Comparison of ENCODE assay signal across 16 cellular contexts in the genomic region with DNA sequence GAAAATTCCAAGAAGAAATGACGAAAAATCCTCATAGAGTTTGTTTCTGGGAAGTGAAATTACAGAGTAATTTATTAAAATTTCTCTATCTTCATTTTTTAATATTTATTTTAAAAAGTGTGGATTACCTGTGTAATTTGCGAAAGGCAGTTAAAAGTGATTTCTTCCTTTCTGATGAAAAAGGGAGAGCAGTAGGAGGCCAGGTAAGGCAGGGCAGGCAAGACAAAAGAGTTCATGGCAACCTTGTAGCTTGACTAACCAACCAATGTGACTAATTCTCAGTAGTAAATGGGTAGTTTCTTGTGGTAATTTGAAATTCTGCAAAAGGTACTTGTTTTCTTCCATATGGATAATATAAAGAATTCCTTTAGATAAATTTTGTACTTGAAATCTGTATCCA. TPM values are rescaled to one million over a fixed set of nuclear protein-coding genes. Genes with fewer than 3 reads are reported as not detected.
DNase-seq lines count a peak whose midpoint lies in the region; ATAC-seq, FAIRE-seq and TF ChIP-seq lines count a peak whose summit lies in the region.
"Had no signal": no experiment of that assay in that cellular context is flagged by ENCODE, and none has a peak within 500 bp of the region (broad histone marks: within the 10 kb centered on the region; RNA-seq: fewer than 3 reads in every experiment).

No MANE protein-coding gene starts in this region.

- H3K4me3 Mint-ChIP-seq in GM23338 (no peak overlapping the region), osteocyte (ENCODE audit: unreplicated experiment) (no peak overlapping the region)
- H3K4me3 Mint-ChIP-seq: CD4-positive, alpha-beta memory T cell had no signal

- H3K4me3 ChIP-seq in GM23338 (no peak overlapping the region), IMR-90 (ENCODE audit: insufficient read depth, low read depth, low read length) (no peak overlapping the region), H1 (ENCODE audit: extremely low read depth in 1 of 4, insufficient read depth in 2 of 4, low read depth in 3 of 4, low read length in 4 of 4) (no peak overlapping the region), testis (no peak overlapping the region)
- H3K4me3 ChIP-seq: K562 had no signal

- H2AFZ ChIP-seq in GM23338 (no peak overlapping the region), IMR-90 (replicated peaks; ENCODE audit: low read length, poor library complexity) (no peak overlapping the region), H1 (ENCODE audit: low read length) (no peak overlapping the region)

- POLR2A ChIA-PET in IMR-90 (lab: Charles Lee; ENCODE audit: unreplicated experiment) (no interaction called here), H1 (lab: Charles Lee; ENCODE audit: partially characterized antibody) (no interaction called here)

- H3K36me3 ChIP-seq in GM23338 (ENCODE audit: insufficient read depth) (no peaks in the 10 kb centered on the region), IMR-90 (ENCODE audit: control insufficient read depth, insufficient read depth, low read length) (no peaks in the 10 kb centered on the region), H1 (ENCODE audit: control insufficient read depth in 2 of 4, insufficient read depth in 4 of 4, low read length in 3 of 4) (no peaks in the 10 kb centered on the region), testis (ENCODE audit: low read depth, missing control alignments) (no peaks in the 10 kb centered on the region)
- H3K36me3 ChIP-seq: BE2C had no signal

- H3K27me3 Mint-ChIP-seq in GM23338 (ENCODE audit: insufficient read depth, low read depth, poor library complexity) = peaks cover 3% of the 10 kb centered on the region
- no peaks in the 10 kb centered on the region for H3K27me3 Mint-ChIP-seq in osteocyte (ENCODE audit: unreplicated experiment)

- H2BK20ac ChIP-seq in IMR-90 (ENCODE audit: low read depth, low read length) (no peak overlapping the region), H1 (ENCODE audit: low read length) (no peak overlapping the region)

- H3K56ac ChIP-seq in IMR-90 (ENCODE audit: extremely low read depth, insufficient read depth, low read length) (no peak overlapping the region), H1 (replicated peaks; ENCODE audit: insufficient read length, low read depth, low read length) (no peak overlapping the region)

- TF ChIP-seq RAD21 in IMR-90 (IDR thresholded peaks at IDR 0.05; ENCODE audit: low read length) = no peak
- no peak for TF ChIP-seq RAD21 in H1 (IDR thresholded peaks at IDR 0.05 in 1 of 2, conservative IDR thresholded peaks at IDR 0.05 in 1 of 2; ENCODE audit: low read depth in 2 of 2, low read length in 2 of 2)

- ATAC-seq in GM23338 = peak; percentile 61
- ATAC-seq in IMR-90 (ENCODE audit: low read depth) = no peak
- no peak for ATAC-seq in HG02588 (IDR thresholded peaks at IDR 0.05; ENCODE audit: unreplicated experiment)
- ATAC-seq: HCT116, K562 had no signal

- no peak overlapping the region; the same call in 1 of the 2 replicates for H3K4ac ChIP-seq in IMR-90 (ENCODE audit: low read depth, low read length)
- H3K4ac ChIP-seq in H1 (replicated peaks; ENCODE audit: insufficient read length, low read depth, low read length) = no peak overlapping the region

- no peak overlapping the region for H3K14ac ChIP-seq in IMR-90 (replicated peaks; ENCODE audit: low read depth, low read length)
- H3K14ac ChIP-seq in H1 (ENCODE audit: insufficient read length) = no peak overlapping the region

- TF ChIP-seq CTCF in GM23338 (conservative IDR thresholded peaks at IDR 0.05; ENCODE audit: low read depth in 2 of 2) = no peak
- no peak for TF ChIP-seq CTCF in IMR-90 (conservative IDR thresholded peaks at IDR 0.05; ENCODE audit: low read depth, low read length)
- TF ChIP-seq CTCF in H1 (IDR thresholded peaks at IDR 0.05; ENCODE audit: control extremely low read depth in 1 of 3, insufficient read depth in 1 of 3, low read depth in 1 of 3, low read length in 3 of 3) = no peak
- TF ChIP-seq CTCF in osteocyte (IDR thresholded peaks at IDR 0.05) = no peak
- no peak for TF ChIP-seq CTCF in testis (IDR thresholded peaks at IDR 0.05)

- H4K5ac ChIP-seq in IMR-90 (ENCODE audit: low read depth, low read length) (no peak overlapping the region), H1 (ENCODE audit: insufficient read length, low read depth, low read length) (no peak overlapping the region)

- H2BK120ac ChIP-seq in IMR-90 (ENCODE audit: low read depth, low read length) (no peak overlapping the region), H1 (replicated peaks; ENCODE audit: low read depth, low read length) (no peak overlapping the region)

- H2BK5ac ChIP-seq in IMR-90 (ENCODE audit: low read depth, low read length, poor library complexity, severe bottlenecking) (no peak overlapping the region), H1 (ENCODE audit: low read depth, low read length) (no peak overlapping the region)

- H3K4me1 Mint-ChIP-seq in GM23338 (peaks cover 65% of the 10 kb centered on the region), osteocyte (ENCODE audit: unreplicated experiment) (peaks cover 73% of the 10 kb centered on the region)
- H3K4me1 Mint-ChIP-seq: CD4-positive, alpha-beta memory T cell had no signal

- no peak overlapping the region; the same call in 1 of the 2 replicates for H3K18ac ChIP-seq in IMR-90 (ENCODE audit: low read depth, low read length)
- no peak overlapping the region for H3K18ac ChIP-seq in H1 (ENCODE audit: extremely low read depth, low read length)

- H3K36me3 Mint-ChIP-seq in GM23338 (ENCODE audit: low read depth) (no peaks in the 10 kb centered on the region), osteocyte (ENCODE audit: unreplicated experiment) (no peaks in the 10 kb centered on the region)
- H3K36me3 Mint-ChIP-seq: CD4-positive, alpha-beta memory T cell had no signal

- H3K4me1 ChIP-seq in GM23338 (ENCODE audit: insufficient read depth) = peaks cover 71% of the 10 kb centered on the region
- peaks cover 9% of the 10 kb centered on the region for H3K4me1 ChIP-seq in IMR-90 (ENCODE audit: control insufficient read depth, insufficient read depth, low read length)
- H3K4me1 ChIP-seq in H1 (replicated peaks in 1 of 4; ENCODE audit: control insufficient read depth in 3 of 4, insufficient read depth in 4 of 4, low read length in 3 of 4) = peaks cover 2 to 13% (median 8%) of the 10 kb centered on the region in 4 experiments; a peak in 4 of 7 replicates
- H3K4me1 ChIP-seq in testis = no peaks in the 10 kb centered on the region
- H3K4me1 ChIP-seq: BE2C had no signal

- H3K9ac ChIP-seq in IMR-90 (ENCODE audit: low read depth, low read length) (no peak overlapping the region), H1 (replicated peaks in 1 of 4; ENCODE audit: extremely low read depth in 1 of 4, low read depth in 3 of 4, low read length in 3 of 4) (no peak overlapping the region)

- H3K23me2 ChIP-seq in H1 (ENCODE audit: low read depth, low read length) = no peaks in the 10 kb centered on the region

- H3K27ac ChIP-seq in GM23338 (ENCODE audit: low read depth) = no peak overlapping the region
- no peak overlapping the region for H3K27ac ChIP-seq in IMR-90 (ENCODE audit: insufficient read depth, low read length)
- no peak overlapping the region for H3K27ac ChIP-seq in H1 (ENCODE audit: low read depth, low read length)
- no peak overlapping the region for H3K27ac ChIP-seq in testis
- H3K27ac ChIP-seq: C4-2B had no signal

- no peaks in the 10 kb centered on the region for H3K79me2 ChIP-seq in GM23338 (replicated peaks; ENCODE audit: insufficient read depth)
- H3K79me2 ChIP-seq in H1 (ENCODE audit: control insufficient read depth in 1 of 2, insufficient read depth in 2 of 2, low read length in 2 of 2) = no peaks in the 10 kb centered on the region

- DNase-seq in GM23338 (ENCODE audit: low spot score) (peak; percentile 50), IMR-90 (no peak), H1 (ENCODE audit: low read depth in 1 of 2, low spot score in 2 of 2) (no peak), osteocyte (ENCODE audit: extremely low spot score, unreplicated experiment) (no peak), testis (no peak), SIG-M5 treated with dmso at 0.1 percent for 504 hours (lab: John Stamatoyannopoulos, UW; ENCODE audit: unreplicated experiment) (no peak)
- DNase-seq: BE2C; CD4-positive, alpha-beta memory T cell; DMS153; DMS79 treated with DMSO at 0.1 percent for 48 hours; GDM1 had no signal

- H4K91ac ChIP-seq in IMR-90 (ENCODE audit: insufficient read depth, low read depth, low read length) (no peak overlapping the region), H1 (replicated peaks; ENCODE audit: insufficient read length, low read length) (no peak overlapping the region)

- H3K9me1 ChIP-seq in IMR-90 (ENCODE audit: insufficient read depth, low read length) = peaks cover 8% of the 10 kb centered on the region

- no peaks in the 10 kb centered on the region for H3F3A ChIP-seq in GM23338 (replicated peaks; ENCODE audit: low read depth)

- BruUV-seq in IMR-90 (replicated peaks; lab: Mats Ljungman, UMichigan) = no TSS peak

- H2BK15ac ChIP-seq in IMR-90 (ENCODE audit: low read depth, low read length) (peak overlapping the region; percentile 60; the same call in 1 of the 3 replicates), H1 (ENCODE audit: low read length) (no peak overlapping the region)

- no peak overlapping the region; a peak in 1 of 4 replicates for H4K8ac ChIP-seq in IMR-90 (ENCODE audit: low read depth in 2 of 2, low read length in 2 of 2)
- no peak overlapping the region for H4K8ac ChIP-seq in H1 (ENCODE audit: extremely low read depth, insufficient read depth, low read length)

- in situ Hi-C loops in IMR-90 (cut with MboI; ENCODE audit: low sequenced_read_pairs) = no loop called here

- H3K79me1 ChIP-seq in IMR-90 (ENCODE audit: low read depth in 1 of 2, low read length in 2 of 2) (peaks cover 0 to 9% of the 10 kb centered on the region in 2 experiments; a peak in 3 of 4 replicates), H1 (ENCODE audit: low read depth, low read length) (no peaks in the 10 kb centered on the region)

- H3K27ac Mint-ChIP-seq in GM23338 (peak overlapping the region; percentile 90), osteocyte (ENCODE audit: unreplicated experiment) (peak overlapping the region; percentile 41)
- H3K27ac Mint-ChIP-seq: CD4-positive, alpha-beta memory T cell had no signal

- CTCF ChIA-PET in IMR-90 (lab: Yijun Ruan, JAX) (no interaction called here), H1 (lab: Charles Lee; ENCODE audit: partially characterized antibody) (interaction anchor here (0.9 to 4.1 kb wide), 2 partner anchors 11 to 71 kb away, joined by 3 to 21 read pairs; no protein-coding TSS in a partner anchor)

- H3K9me2 ChIP-seq in GM23338 (ENCODE audit: insufficient read depth) = no peaks in the 10 kb centered on the region

- H3K9me3 ChIP-seq in IMR-90 (ENCODE audit: control insufficient read depth, insufficient read depth, low read length) (no peaks in the 10 kb centered on the region), H1 (ENCODE audit: insufficient read depth in 2 of 2, low read depth in 1 of 2, low read length in 1 of 2) (no peaks in the 10 kb centered on the region), testis (no peaks in the 10 kb centered on the region)
- H3K9me3 ChIP-seq: BE2C had no signal

- peak; percentile 76 for FAIRE-seq in H1 (lab: Jason Lieb, UNC)
- FAIRE-seq: GM12892, K562 had no signal

- H2AK5ac ChIP-seq in IMR-90 (ENCODE audit: low read depth, low read length) (peak overlapping the region; percentile 80), H1 (ENCODE audit: low read depth, low read length) (no peak overlapping the region)

- peak overlapping the region; percentile 24; the same call in 1 of the 2 replicates for H3K4me2 ChIP-seq in GM23338
- H3K4me2 ChIP-seq in IMR-90 (ENCODE audit: low read depth, low read length) = no peak overlapping the region
- H3K4me2 ChIP-seq in H1 (ENCODE audit: insufficient read depth in 1 of 2, low read depth in 2 of 2, low read length in 2 of 2) = peak overlapping the region in 1 of 2 experiments; percentile 42; a peak in 1 of 4 replicates

- no peaks in the 10 kb centered on the region for H3K9me3 Mint-ChIP-seq in GM23338
- H3K9me3 Mint-ChIP-seq in osteocyte (ENCODE audit: unreplicated experiment) = no peaks in the 10 kb centered on the region
- H3K9me3 Mint-ChIP-seq: CD4-positive, alpha-beta memory T cell had no signal

- H3K23ac ChIP-seq in IMR-90 (ENCODE audit: low read depth, low read length) (no peak overlapping the region), H1 (ENCODE audit: insufficient read length) (no peak overlapping the region)

- intact Hi-C loops in IMR-90 (cut with micrococcal nuclease) (no loop called here), testis (cut with DNase I; ENCODE audit: low total_unique reads) (no loop called here)

- TF ChIP-seq POLR2A in IMR-90 (IDR thresholded peaks at IDR 0.05; ENCODE audit: low read depth, low read length) (no peak), H1 (IDR thresholded peaks at IDR 0.05; ENCODE audit: control extremely low read depth in 1 of 2, low read depth in 2 of 2, low read length in 2 of 2) (no peak), testis (IDR thresholded peaks at IDR 0.05) (no peak)

- TF ChIP-seq EP300 in H1 (IDR thresholded peaks at IDR 0.05; ENCODE audit: borderline replicate concordance in 1 of 2, low read depth in 2 of 2, low read length in 2 of 2) = no peak

- H2BK12ac ChIP-seq in H1 (ENCODE audit: low read depth, low read length) = no peak overlapping the region

- dilution Hi-C loops in IMR-90 (cut with HindIII; ENCODE audit: low sequenced_read_pairs, unreplicated experiment) = no loop called here

- H2AK9ac ChIP-seq in IMR-90 (replicated peaks; ENCODE audit: low read depth, low read length, poor library complexity) = no peak overlapping the region

- H4K20me1 ChIP-seq in GM23338 (replicated peaks; ENCODE audit: insufficient read depth) (no peaks in the 10 kb centered on the region), IMR-90 (ENCODE audit: insufficient read depth, low read length) (no peaks in the 10 kb centered on the region), H1 (replicated peaks in 1 of 2; ENCODE audit: control insufficient read depth in 1 of 2, insufficient read depth in 2 of 2, low read length in 2 of 2) (no peaks in the 10 kb centered on the region)

- no peaks in the 10 kb centered on the region for H3K27me3 ChIP-seq in GM23338 (ENCODE audit: insufficient read depth)
- no peaks in the 10 kb centered on the region for H3K27me3 ChIP-seq in IMR-90 (ENCODE audit: control insufficient read depth, insufficient read depth, low read length)
- H3K27me3 ChIP-seq in H1 (replicated peaks in 1 of 4; ENCODE audit: control insufficient read depth in 3 of 4, extremely low read depth in 1 of 4, insufficient read depth in 3 of 4, low read length in 3 of 4) = no peaks in the 10 kb centered on the region
- no peaks in the 10 kb centered on the region for H3K27me3 ChIP-seq in testis
- H3K27me3 ChIP-seq: BE2C had no signal

- WGBS in IMR-90 (ENCODE audit: extremely low coverage in 2 of 2, insufficient read length in 1 of 2), 2 experiments = no CpG with 5 or more reads among the region's 2 CpGs
- WGBS in H1 (ENCODE audit: extremely low coverage in 1 of 2, insufficient coverage in 1 of 2, insufficient read length in 1 of 2, insufficient replicate concordance in 2 of 2, low coverage in 1 of 2, low lambda C conversion rate in 2 of 2, missing lambda C conversion rate in 1 of 2), 2 experiments = 37% methylated on average over 2 of the region's 2 CpGs; no CpG with 5 or more reads in 1 of the 2 experiments
- WGBS in testis, 2 donors = 89 to 96% methylated on average over 2 of the region's 2 CpGs

RNA-seq across cellular contexts. Expression of a gene that starts 34.9 kb away (rescaled TPM):
- total RNA-seq in GM23338 (2014; rRNA removed; shearing (Covaris generic)) = 19.7 and 20.2 TPM in 2 replicates
- 6.0 and 6.7 TPM in 2 replicates for polyA plus RNA-seq in GM23338 (2016; fragmentation: Nextera tagmentation; extraction: Ambion mirVana)
- total RNA-seq in IMR-90 (2012; rRNA removed) = 235 and 257 TPM in 2 replicates
- polyA plus RNA-seq in IMR-90 (2012; rRNA removed) = 155 and 181 TPM in 2 replicates
- 85.6 and 111 TPM in 2 replicates for polyA plus RNA-seq in IMR-90 (2012; cell fraction: cytosol; rRNA removed)
- polyA plus RNA-seq in IMR-90 (2012; cell fraction: nucleus; rRNA removed; ENCODE audit: low replicate concordance) = 121 and 233 TPM in 2 replicates
- total RNA-seq in H1 (2021; fragmentation: NEBNext Ultra II Directional; extraction: Animal tissue kit (Norgen Biotek cat#: 25700)) = 22.8 and 24.2 TPM in 2 replicates
- polyA plus RNA-seq in H1 (2011; rRNA removed) = 4.2 and 4.7 TPM in 2 replicates
- 7.3 TPM for polyA plus RNA-seq in H1 (2011; cell fraction: cytosol; rRNA removed)
- polyA plus RNA-seq in H1 (2011; cell fraction: nucleus; rRNA removed) = 18.4 TPM
- 12.7 to 18.2 TPM (median 16.4 TPM) in 4 replicates for polyA plus RNA-seq in H1 (2012, experiment 1 of 2)
- 2.7 TPM for polyA plus RNA-seq in H1 (2012, experiment 2 of 2)
- polyA plus RNA-seq in H1 (2013, experiment 1 of 2) = 65.9 TPM
- polyA plus RNA-seq in H1 (2013, experiment 2 of 2) = 64.0 TPM
- 11.3 and 21.6 TPM in 2 replicates for polyA minus RNA-seq in H1 (2011; rRNA and poly(A)+ RNA removed)
- 5.9 TPM for polyA minus RNA-seq in H1 (2011; cell fraction: cytosol; rRNA and poly(A)+ RNA removed)
- polyA minus RNA-seq in H1 (2011; cell fraction: nucleus; rRNA and poly(A)+ RNA removed) = 8.8 TPM
- 1,873 and 1,955 TPM in 2 replicates for total RNA-seq in osteocyte
- 10 to 100 TPM; 12.9 to 15.7 TPM for total RNA-seq in testis
- 24.7 TPM for polyA plus RNA-seq in testis (ENCODE audit: insufficient read depth, low read depth, low replicate concordance)
